ENCODE assay signal across 19 cellular contexts in the genomic region with DNA sequence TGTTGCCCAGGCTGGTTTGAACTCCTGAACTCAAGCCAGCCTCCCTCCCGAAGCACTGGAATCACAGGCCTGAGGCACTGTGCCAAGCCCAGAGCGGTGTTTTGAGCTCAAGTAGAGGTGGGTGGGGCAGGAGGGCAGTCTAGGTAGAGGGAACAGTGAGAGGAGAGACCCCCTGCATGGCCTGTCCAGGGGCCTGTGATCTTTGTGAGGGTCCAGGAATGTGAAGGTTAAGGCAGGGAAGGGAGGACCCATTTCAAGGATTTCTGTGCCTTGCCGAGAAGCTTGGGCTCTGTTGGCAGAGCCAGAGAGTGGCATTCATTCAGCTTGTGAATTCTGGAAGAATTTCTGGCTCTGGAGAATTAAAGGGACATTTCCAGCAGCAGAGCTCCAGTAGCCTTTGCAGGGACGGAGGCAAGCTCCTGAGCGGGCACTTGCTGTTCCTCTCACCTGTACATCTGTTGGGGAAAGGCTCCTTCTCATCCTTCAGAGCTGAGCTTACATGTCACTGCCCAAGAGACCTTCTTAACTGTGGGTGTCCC. TPM values are rescaled to one million over a fixed set of nuclear protein-coding genes. Genes with fewer than 3 reads are reported as not detected.
DNase-seq lines count a peak whose midpoint lies in the region; ATAC-seq and TF ChIP-seq lines count a peak whose summit lies in the region.
"Had no signal": no experiment of that assay in that cellular context is flagged by ENCODE, and none has a peak within 500 bp of the region (broad histone marks: within the 10 kb centered on the region; RNA-seq: fewer than 3 reads in every experiment).

No MANE protein-coding gene starts in this region.

- intact Hi-C loops in Caco-2 (cut with micrococcal nuclease; ENCODE audit: unreplicated experiment) = no loop called here

- H4K20me1 ChIP-seq in hepatocyte (ENCODE audit: insufficient read depth, poor library complexity, severe bottlenecking) = no peaks in the 10 kb centered on the region

- H3K27me3 Mint-ChIP-seq in T-helper 17 cell (no peaks in the 10 kb centered on the region), Caco-2 (ENCODE audit: insufficient read depth, unreplicated experiment) (no peaks in the 10 kb centered on the region)

- 91% methylated on average over 5 of the region's 5 CpGs for WGBS in hepatocyte (ENCODE audit: low lambda C conversion rate, missing lambda C conversion rate)

- H3K9me3 ChIP-seq in T-helper 17 cell (ENCODE audit: control insufficient read depth, low read length, poor library complexity, severe bottlenecking) (no peaks in the 10 kb centered on the region), Caco-2 (no peaks in the 10 kb centered on the region), hepatocyte (ENCODE audit: low read depth) (no peaks in the 10 kb centered on the region)
- H3K9me3 ChIP-seq: HAP-1 had no signal

- no peak overlapping the region for H3K4me2 ChIP-seq in hepatocyte
- H3K4me2 ChIP-seq: KMS-11 had no signal

- TF ChIP-seq CTCF in coronary artery (IDR thresholded peaks at IDR 0.05) (no peak), Caco-2 (IDR thresholded peaks at IDR 0.05; ENCODE audit: insufficient read depth in 1 of 2, low read depth in 1 of 2, low read length in 1 of 2, severe bottlenecking in 1 of 2, unreplicated experiment in 1 of 2) (no peak), hepatocyte (IDR thresholded peaks at IDR 0.05; ENCODE audit: poor library complexity) (no peak)

- no peaks in the 10 kb centered on the region for H3K9me3 Mint-ChIP-seq in Caco-2 (ENCODE audit: unreplicated experiment)

- no peaks in the 10 kb centered on the region for H3K9me2 ChIP-seq in hepatocyte (replicated peaks; ENCODE audit: insufficient read depth)

- no TSS peak for BruUV-seq in Caco-2 (replicated peaks; lab: Mats Ljungman, UMichigan)

- peaks cover 28% of the 10 kb centered on the region for H3K79me2 ChIP-seq in hepatocyte

- H3K36me3 ChIP-seq in Caco-2 (ENCODE audit: control insufficient read depth, insufficient read depth, low read length) = no peaks in the 10 kb centered on the region; the same call in 1 of the 2 replicates
- H3K36me3 ChIP-seq in hepatocyte (replicated peaks; ENCODE audit: insufficient read depth, low read depth) = no peaks in the 10 kb centered on the region
- H3K36me3 ChIP-seq: HAP-1 had no signal

- H3K27ac ChIP-seq in coronary artery = peak overlapping the region in 1 of 2 donors; percentile 65
- H3K27ac ChIP-seq in substantia nigra (ENCODE audit: low read depth, low read length, poor library complexity, severe bottlenecking) = peak overlapping the region; percentile 38
- H3K27ac ChIP-seq in hepatocyte = no peak overlapping the region
- H3K27ac ChIP-seq: 22Rv1, KMS-11 had no signal

- POLR2A ChIA-PET in Caco-2 (lab: Charles Lee) = no interaction called here

- H3K4me1 ChIP-seq in Caco-2 (0 out of 2 replicates have a peak, but pooled peaks cover 3% of the 10 kb centered on the region), hepatocyte (ENCODE audit: insufficient read depth) (peaks cover 6% of the 10 kb centered on the region)

- peak; percentile 12 for DNase-seq in DMS 273 (lab: John Stamatoyannopoulos, UW; ENCODE audit: unreplicated experiment)
- no peak for DNase-seq in DMS 273 treated with DMSO at 0.1 percent for 48 hours (lab: John Stamatoyannopoulos, UW)
- DNase-seq in T-helper 17 cell = no peak
- DNase-seq in coronary artery (ENCODE audit: low spot score) = no peak
- DNase-seq in substantia nigra (lab: John Stamatoyannopoulos, UW) = peak in 3 of 49 donors; percentile 18 to 82 (median 56)
- DNase-seq in Caco-2 = no peak
- no peak for DNase-seq in hepatocyte (ENCODE audit: low spot score)
- DNase-seq: EL, MM.1S, NCI-H1105, NCI-H1694 treated with DMSO at 0.1 percent for 48 hours, NCI-H446, NCI-H748 treated with DMSO at 0.1 percent for 48 hours, OCI-M1, SHP77 treated with DMSO at 0.1 percent for 48 hours had no signal

- CTCF ChIA-PET in Caco-2 (lab: Charles Lee) = interaction anchor here (0.5 to 0.7 kb wide), 3 partner anchors 9 to 264 kb away, joined by 3 to 6 read pairs (median 3); no protein-coding TSS in a partner anchor

- H3K4me3 Mint-ChIP-seq in T-helper 17 cell = no peak overlapping the region
- no peak overlapping the region for H3K4me3 Mint-ChIP-seq in Caco-2 (ENCODE audit: unreplicated experiment)

- H2AFZ ChIP-seq in hepatocyte = no peak overlapping the region

- ATAC-seq in T-helper 17 cell (no peak), GM19397 (IDR thresholded peaks at IDR 0.05; ENCODE audit: unreplicated experiment) (no peak)

- peaks cover 21% of the 10 kb centered on the region for H3K4me1 Mint-ChIP-seq in T-helper 17 cell
- H3K4me1 Mint-ChIP-seq in Caco-2 (ENCODE audit: low read depth, unreplicated experiment) = peaks cover 14% of the 10 kb centered on the region

- H3K36me3 Mint-ChIP-seq in T-helper 17 cell (ENCODE audit: low read depth) = peaks cover 5% of the 10 kb centered on the region
- H3K36me3 Mint-ChIP-seq in Caco-2 (ENCODE audit: insufficient read depth, unreplicated experiment) = peaks cover 21% of the 10 kb centered on the region

- H3K27me3 ChIP-seq in Caco-2 (replicated peaks; ENCODE audit: control insufficient read depth, insufficient read depth, low read length) = no peaks in the 10 kb centered on the region
- no peaks in the 10 kb centered on the region for H3K27me3 ChIP-seq in hepatocyte

- H3K4me3 ChIP-seq in coronary artery = peak overlapping the region; percentile 38
- no peak overlapping the region for H3K4me3 ChIP-seq in Caco-2 (ENCODE audit: low read depth, low read length)
- H3K4me3 ChIP-seq in hepatocyte = no peak overlapping the region
- H3K4me3 ChIP-seq: HAP-1 had no signal

- H3K27ac Mint-ChIP-seq in T-helper 17 cell (peak overlapping the region; percentile 41), Caco-2 (ENCODE audit: unreplicated experiment) (no peak overlapping the region)

RNA-seq across cellular contexts. Expression of a gene that starts 2.7 kb away (rescaled TPM):
- total RNA-seq in T-helper 17 cell (10 to 100 TPM; 26.8 to 29.7 TPM), Caco-2 (2022) (45.0 and 47.8 TPM in 2 replicates), hepatocyte (39.8 and 44.3 TPM in 2 replicates)
- polyA plus RNA-seq in hepatocyte = 17.0 and 20.4 TPM in 2 replicates
